ENCODE assay signal across 8 cellular contexts in genomic region chr6:26044140-26045045, GRCh38. TPM values are rescaled to one million over a fixed set of nuclear protein-coding genes. Genes with fewer than 3 reads are reported as not detected.
A peak's percentile ranks its signal among the peaks of the same experiment; 100 is the strongest.
DNase-seq lines count a peak whose midpoint lies in the region; ATAC-seq and TF ChIP-seq lines count a peak whose summit lies in the region.

No MANE protein-coding gene starts in this region.

- H3K4me3 ChIP-seq in naive thymus-derived CD4-positive, alpha-beta T cell (ENCODE audit: low read length) = peak overlapping the region; percentile 91
- no peak overlapping the region for H3K4me3 ChIP-seq in WERI-Rb-1 (ENCODE audit: low read depth, low read length)

- intact Hi-C loops in naive thymus-derived CD4-positive, alpha-beta T cell (cut with micrococcal nuclease) = loop anchor here (1.0 to 5.0 kb wide), 5 partner anchors 11 to 1849 kb away; a partner anchor contains a TSS

- POLR2A ChIA-PET in naive thymus-derived CD4-positive, alpha-beta T cell (lab: Charles Lee) = interaction anchor here (0.6 to 42.5 kb wide), 59 partner anchors 9 to 1848 kb away, joined by 3 to 2497 read pairs (median 8); partner anchors contain the start of genes HFE and TRIM38

- H3K4me3 Mint-ChIP-seq in effector memory CD8-positive, alpha-beta T cell = peak overlapping the region; percentile 88 to 94
- H3K4me3 Mint-ChIP-seq in naive thymus-derived CD4-positive, alpha-beta T cell = peak overlapping the region; percentile 87 to 98 (median 94)

- peak; percentile 17 for ATAC-seq in HG03108 (IDR thresholded peaks at IDR 0.05; ENCODE audit: unreplicated experiment)
- peak; percentile 1 to 22 for ATAC-seq in activated CD4-positive, CD25-positive, alpha-beta regulatory T cell treated with anti-CD3 and anti-CD28 coated beads, Interleukin-2, amount 50 U/mL, for 24 hours
- ATAC-seq in effector memory CD8-positive, alpha-beta T cell (replicated peaks) = peak; percentile 25
- peak; percentile 14 for ATAC-seq in naive thymus-derived CD4-positive, alpha-beta T cell

- no peaks in the 10 kb centered on the region for H3K36me3 ChIP-seq in naive thymus-derived CD4-positive, alpha-beta T cell (ENCODE audit: control insufficient read depth in 2 of 3, insufficient read depth in 3 of 3, low read length in 3 of 3)
- no peaks in the 10 kb centered on the region for H3K36me3 ChIP-seq in WERI-Rb-1

- peak; percentile 91 for DNase-seq in NCI-H146 (lab: John Stamatoyannopoulos, UW)
- DNase-seq in NCI-H146 treated with DMSO at 0.1 percent for 48 hours (lab: John Stamatoyannopoulos, UW; ENCODE audit: unreplicated experiment) = no peak
- DNase-seq in effector memory CD8-positive, alpha-beta T cell = peak; percentile 37 to 46 (median 39)
- peak; percentile 23 to 67 (median 61) for DNase-seq in naive thymus-derived CD4-positive, alpha-beta T cell
- no peak for DNase-seq in WERI-Rb-1
- DNase-seq in EL = no peak

- peak overlapping the region; percentile 90 for H3K27ac ChIP-seq in naive thymus-derived CD4-positive, alpha-beta T cell (ENCODE audit: low read depth, low read length)
- no peak overlapping the region for H3K27ac ChIP-seq in WERI-Rb-1

- H3K27ac Mint-ChIP-seq in effector memory CD8-positive, alpha-beta T cell = peak overlapping the region; percentile 91 to 94
- H3K27ac Mint-ChIP-seq in naive thymus-derived CD4-positive, alpha-beta T cell = peak overlapping the region; percentile 80 to 98 (median 95)

- no peaks in the 10 kb centered on the region for H3K9me3 ChIP-seq in naive thymus-derived CD4-positive, alpha-beta T cell (ENCODE audit: control insufficient read depth in 2 of 3, low read length in 3 of 3)
- H3K9me3 ChIP-seq in WERI-Rb-1 (ENCODE audit: severe bottlenecking) = peaks cover 14% of the 10 kb centered on the region

- peaks cover 15 to 18% of the 10 kb centered on the region in 2 donors for H3K4me1 Mint-ChIP-seq in effector memory CD8-positive, alpha-beta T cell (ENCODE audit: low read depth in 2 of 2)
- H3K4me1 Mint-ChIP-seq in naive thymus-derived CD4-positive, alpha-beta T cell = peaks cover 8 to 51% (median 20%) of the 10 kb centered on the region in 7 donors

- no peaks in the 10 kb centered on the region for H3K9me3 Mint-ChIP-seq in effector memory CD8-positive, alpha-beta T cell
- peaks cover 0 to 8% (median 0%) of the 10 kb centered on the region in 11 donors for H3K9me3 Mint-ChIP-seq in naive thymus-derived CD4-positive, alpha-beta T cell

- no peak for TF ChIP-seq CTCF in WERI-Rb-1 (IDR thresholded peaks at IDR 0.05; ENCODE audit: low read depth, low read length)

- H3K4me1 ChIP-seq in naive thymus-derived CD4-positive, alpha-beta T cell (ENCODE audit: control insufficient read depth in 2 of 2, insufficient read depth in 2 of 2, low read length in 2 of 2) = peaks cover 7 to 19% of the 10 kb centered on the region in 2 donors

- H3K36me3 Mint-ChIP-seq in effector memory CD8-positive, alpha-beta T cell (ENCODE audit: insufficient read depth) = peaks cover 30% of the 10 kb centered on the region
- H3K36me3 Mint-ChIP-seq in naive thymus-derived CD4-positive, alpha-beta T cell = no peaks in the 10 kb centered on the region

- no peaks in the 10 kb centered on the region for H3K27me3 Mint-ChIP-seq in effector memory CD8-positive, alpha-beta T cell
- peaks cover 0 to 3% (median 0%) of the 10 kb centered on the region in 5 donors for H3K27me3 Mint-ChIP-seq in naive thymus-derived CD4-positive, alpha-beta T cell

- H3K27me3 ChIP-seq in naive thymus-derived CD4-positive, alpha-beta T cell (ENCODE audit: control insufficient read depth in 2 of 2, insufficient read depth in 2 of 2, low read length in 2 of 2) = no peaks in the 10 kb centered on the region
- no peaks in the 10 kb centered on the region for H3K27me3 ChIP-seq in WERI-Rb-1 (ENCODE audit: insufficient read depth, low read depth, severe bottlenecking)

- CTCF ChIA-PET in naive thymus-derived CD4-positive, alpha-beta T cell (lab: Charles Lee) = interaction anchor here (0.7 to 5.9 kb wide), 11 partner anchors 13 to 180 kb away, joined by 3 to 69 read pairs (median 6); a partner anchor contains a TSS

RNA-seq across cellular contexts. Expression of gene HFE, which starts 42.8 kb away (rescaled TPM):
- 1 to 10 TPM; 1.5 to 4.6 (median 2.5) TPM for total RNA-seq in naive thymus-derived CD4-positive, alpha-beta T cell
- polyA plus RNA-seq in naive thymus-derived CD4-positive, alpha-beta T cell = under 1 TPM; 0.65 to 0.85 TPM

Comparison
In these comparisons a context has a peak if more than half of its experiments do, and no peak if none do; other contexts are left out.
1. DNase-seq: peak in NCI-H146 (single experiment), effector memory CD8-positive, alpha-beta T cell (3 of 3) and naive thymus-derived CD4-positive, alpha-beta T cell (9 of 9); none in NCI-H146 treated with DMSO at 0.1 percent for 48 hours (single experiment), WERI-Rb-1 (single experiment) and EL (single experiment).
2. Peak in every context shown above with its lines, with median percentiles within 50 percentile points of each other: ATAC-seq.